In genomic region chr10:60410970-60411369, GRCh38 we compare ENCODE assay signal across 2 cellular contexts.
TF ChIP-seq lines count a peak whose summit lies in the region.

No MANE protein-coding gene starts in this region.

TF ChIP-seq in SK-N-SH, 30 proteins besides CTCF, POLR2A, EP300 and RAD21:
- TF ChIP-seq GABPA (IDR thresholded peaks at IDR 0.05; ENCODE audit: low read depth), result no peak
- no peak for TF ChIP-seq YY1 (IDR thresholded peaks at IDR 0.05; ENCODE audit: low read depth)
- no peak for TF ChIP-seq MAX (IDR thresholded peaks at IDR 0.05; ENCODE audit: low read depth)
- no peak for TF ChIP-seq ZBTB33 (IDR thresholded peaks at IDR 0.05; ENCODE audit: borderline replicate concordance, low read depth)
- TF ChIP-seq EZH2phosphoT487 (IDR thresholded peaks at IDR 0.05; ENCODE audit: borderline replicate concordance, low read depth), result no peak
- TF ChIP-seq JUND (IDR thresholded peaks at IDR 0.05), result no peak
- TF ChIP-seq FOSL2 (IDR thresholded peaks at IDR 0.05; ENCODE audit: borderline replicate concordance, low read depth), result no peak
- TF ChIP-seq PBX3 (IDR thresholded peaks at IDR 0.05), result no peak
- no peak for TF ChIP-seq FOXM1 (IDR thresholded peaks at IDR 0.05; ENCODE audit: low read depth)
- TF ChIP-seq IRF3 (IDR thresholded peaks at IDR 0.05; ENCODE audit: low read depth, low read length), result no peak
- no peak for TF ChIP-seq GATA2 (CRISPR knock-in tag; IDR thresholded peaks at IDR 0.05)
- TF ChIP-seq RCOR1 (IDR thresholded peaks at IDR 0.05; ENCODE audit: low read length), result no peak
- TF ChIP-seq FOXJ3 (CRISPR knock-in tag; IDR thresholded peaks at IDR 0.05), result no peak

TF ChIP-seq in SK-N-SH treated with all-trans-retinoic acid at 6 μM for 48 hours, 23 proteins besides CTCF, POLR2A, EP300 and RAD21:
- TF ChIP-seq CREB5 (CRISPR knock-in tag; IDR thresholded peaks at IDR 0.05; ENCODE audit: low read depth) (no peak), CSRNP3 (CRISPR knock-in tag; IDR thresholded peaks at IDR 0.05) (no peak), CSDC2 (CRISPR knock-in tag; IDR thresholded peaks at IDR 0.05) (no peak), ZC3H10 (CRISPR knock-in tag; IDR thresholded peaks at IDR 0.05) (no peak), ZFP3 (CRISPR knock-in tag; IDR thresholded peaks at IDR 0.05) (no peak), ZNF8 (CRISPR knock-in tag; IDR thresholded peaks at IDR 0.05) (no peak), ESRRG (CRISPR knock-in tag; IDR thresholded peaks at IDR 0.05) (no peak), ZNF70 (CRISPR knock-in tag; IDR thresholded peaks at IDR 0.05) (no peak)
